Comparison of ENCODE assay signal across 8 cellular contexts in genomic region chr17:1365445-1366039, GRCh38. TPM values are rescaled to one million over a fixed set of nuclear protein-coding genes. Genes with fewer than 3 reads are reported as not detected.
DNase-seq lines count a peak whose midpoint lies in the region; ATAC-seq, FAIRE-seq and TF ChIP-seq lines count a peak whose summit lies in the region.

No MANE protein-coding gene starts in this region.

- H3K4me1 ChIP-seq in pancreas = peaks cover 4 to 20% (median 17%) of the 10 kb centered on the region in 3 donors

- H3K27me3 Mint-ChIP-seq in activated naive CD8-positive, alpha-beta T cell treated with anti-CD3 and anti-CD28 coated beads for 36 hours = no peaks in the 10 kb centered on the region
- H3K27me3 Mint-ChIP-seq in glutamatergic neuron (ENCODE audit: unreplicated experiment) = peaks cover 6% of the 10 kb centered on the region

- no peaks in the 10 kb centered on the region for H3K27me3 ChIP-seq in pancreas

- H3K9me3 Mint-ChIP-seq in activated naive CD8-positive, alpha-beta T cell treated with anti-CD3 and anti-CD28 coated beads for 36 hours = no peaks in the 10 kb centered on the region
- H3K9me3 Mint-ChIP-seq in glutamatergic neuron (ENCODE audit: unreplicated experiment) = peaks cover 8% of the 10 kb centered on the region

- WGBS in pancreas, 2 donors = 8 to 9% methylated on average over 11 of the region's 11 CpGs

- H3K36me3 Mint-ChIP-seq in activated naive CD8-positive, alpha-beta T cell treated with anti-CD3 and anti-CD28 coated beads for 36 hours = peaks cover 29% of the 10 kb centered on the region
- H3K36me3 Mint-ChIP-seq in glutamatergic neuron (ENCODE audit: unreplicated experiment) = no peaks in the 10 kb centered on the region

- no peak overlapping the region for H3K27ac Mint-ChIP-seq in activated naive CD8-positive, alpha-beta T cell treated with anti-CD3 and anti-CD28 coated beads for 36 hours
- H3K27ac Mint-ChIP-seq in glutamatergic neuron (ENCODE audit: unreplicated experiment) = no peak overlapping the region

- peaks cover 66% of the 10 kb centered on the region for H3K4me1 Mint-ChIP-seq in activated naive CD8-positive, alpha-beta T cell treated with anti-CD3 and anti-CD28 coated beads for 36 hours
- H3K4me1 Mint-ChIP-seq in glutamatergic neuron (ENCODE audit: low read depth, unreplicated experiment) = peaks cover 17% of the 10 kb centered on the region

- no peaks in the 10 kb centered on the region for H3K9me3 ChIP-seq in pancreas

- intact Hi-C loops in pancreas (cut with DNase I) = loop anchor here in 1 of 3 donors (10.0 kb wide), 1 partner anchor 149 kb away; the partner anchor contains the start of gene INPP5K

- H3K36me3 ChIP-seq in pancreas = peaks cover 0 to 8% (median 5%) of the 10 kb centered on the region in 3 donors

- TF ChIP-seq POLR2A in NB4 (IDR thresholded peaks at IDR 0.05; ENCODE audit: extremely low read depth, insufficient read length) = no peak

- H3K4me3 Mint-ChIP-seq in activated naive CD8-positive, alpha-beta T cell treated with anti-CD3 and anti-CD28 coated beads for 36 hours = no peak overlapping the region
- no peak overlapping the region for H3K4me3 Mint-ChIP-seq in glutamatergic neuron (ENCODE audit: unreplicated experiment)

- peak; percentile 67 for TF ChIP-seq CTCF in NB4 (IDR thresholded peaks at IDR 0.05; ENCODE audit: low read depth, low read length)
- peak; percentile 88 for TF ChIP-seq CTCF in glutamatergic neuron (IDR thresholded peaks at IDR 0.05; ENCODE audit: partially characterized antibody, unreplicated experiment)
- peak; percentile 58 to 79 (median 70) for TF ChIP-seq CTCF in pancreas (IDR thresholded peaks at IDR 0.05)

- H3K27ac ChIP-seq in pancreas = no peak overlapping the region

- ATAC-seq in pancreas = peak; percentile 77 to 86 (median 84)
- no peak for ATAC-seq in HG02678 (IDR thresholded peaks at IDR 0.05; ENCODE audit: unreplicated experiment)
- no peak for ATAC-seq in GM21360 (IDR thresholded peaks at IDR 0.05; ENCODE audit: unreplicated experiment)

- H3K4me3 ChIP-seq in NB4 (ENCODE audit: low read depth, low read length) (no peak overlapping the region), pancreas (no peak overlapping the region)

- DNase-seq in NB4 (ENCODE audit: low read depth) (peak; percentile 75), SK-N-DZ (ENCODE audit: low spot score) (peak; percentile 77), glutamatergic neuron (peak; percentile 34), pancreas (peak in 3 of 6 donors; percentile 28 to 53 (median 51))
- DNase-seq in activated naive CD8-positive, alpha-beta T cell treated with anti-CD3 and anti-CD28 coated beads for 36 hours = peak; percentile 35

- FAIRE-seq in G401.6 (lab: Jason Lieb, UNC) (peak; percentile 95), pancreas (lab: Jason Lieb, UNC) (peak; percentile 61)

RNA-seq across cellular contexts. Expression of gene YWHAE, which starts 34.5 kb away (rescaled TPM):
- polyA plus RNA-seq in SK-N-DZ (2014; cell fraction: cytosol; rRNA removed) = 655 and 809 TPM in 2 replicates
- polyA plus RNA-seq in SK-N-DZ (2014; cell fraction: nucleus; rRNA removed) = 346 and 460 TPM in 2 replicates
- 100 to 1,000 TPM; 550 to 555 TPM for total RNA-seq in activated naive CD8-positive, alpha-beta T cell treated with anti-CD3 and anti-CD28 coated beads for 36 hours
- total RNA-seq in glutamatergic neuron (ENCODE audit: unreplicated experiment) = 1,106 TPM
- 100 to 1,000 TPM; 138 to 236 (median 192) TPM for total RNA-seq in pancreas
- polyA plus RNA-seq in pancreas = 100 to 1,000 TPM; 131 to 196 TPM

Comparison
In these comparisons a context has a peak if more than half of its experiments do, and no peak if none do; other contexts are left out.
1. ATAC-seq: peak in pancreas (4 of 4); none in HG02678 (single experiment) and GM21360 (single experiment).
2. Peak in every context shown above with its lines, with median percentiles within 50 percentile points of each other: CTCF ChIP-seq.